1 cellular context compared by ENCODE assay signal in genomic region chr1:36187800-36188593, GRCh38.
TF ChIP-seq lines count a peak whose summit lies in the region.

No MANE protein-coding gene starts in this region.

TF ChIP-seq in GM12878, 131 proteins besides CTCF, POLR2A, EP300 and RAD21:
- TF ChIP-seq RUNX3 (IDR thresholded peaks at IDR 0.05; ENCODE audit: low read length) = peak; percentile 62
- peak; percentile 9; the same call in 1 of the 2 replicates for TF ChIP-seq MTA2 (IDR thresholded peaks at IDR 0.05; ENCODE audit: low read depth)
- no peak for TF ChIP-seq ATF3 (IDR thresholded peaks at IDR 0.05; ENCODE audit: borderline replicate concordance, extremely low read depth, low read depth, low read length)
- peak; percentile 40 to 47; a peak in 2 of 4 replicates for TF ChIP-seq IKZF2 (IDR thresholded peaks at IDR 0.05)
- TF ChIP-seq STAT1 (conservative IDR thresholded peaks at IDR 0.05) = 0 out of 2 replicates have a peak, but pooled peaks have one; percentile 50
- TF ChIP-seq MLLT1 (IDR thresholded peaks at IDR 0.05) = peak; percentile 29; the same call in 1 of the 2 replicates
- peak; percentile 41; the same call in 1 of the 3 replicates for TF ChIP-seq POU2F2 (IDR thresholded peaks at IDR 0.05; ENCODE audit: borderline replicate concordance, low read depth, low read length)
- no peak for TF ChIP-seq TCF7 (IDR thresholded peaks at IDR 0.05; ENCODE audit: borderline replicate concordance)
- no peak for TF ChIP-seq CREM (IDR thresholded peaks at IDR 0.05; ENCODE audit: low read depth)
- 0 out of 2 replicates have a peak, but pooled peaks have one; percentile 48 for TF ChIP-seq RB1 (IDR thresholded peaks at IDR 0.05; ENCODE audit: borderline replicate concordance)
- peak; percentile 53; the same call in 1 of the 2 replicates for TF ChIP-seq RELB (IDR thresholded peaks at IDR 0.05; ENCODE audit: low read depth)
- peak; percentile 97 for TF ChIP-seq HDGF (IDR thresholded peaks at IDR 0.05)
- 0 out of 2 replicates have a peak, but pooled peaks have one; percentile 54 for TF ChIP-seq SMARCA5 (IDR thresholded peaks at IDR 0.05)
- peak; percentile 100 for TF ChIP-seq SMC3 (IDR thresholded peaks at IDR 0.05; ENCODE audit: borderline replicate concordance, low read length)
- TF ChIP-seq PML (IDR thresholded peaks at IDR 0.05; ENCODE audit: low read length) = no peak
- peak; percentile 79 for TF ChIP-seq YY1 (IDR thresholded peaks at IDR 0.05; ENCODE audit: low read depth, low read length)
- TF ChIP-seq RELA (IDR thresholded peaks at IDR 0.05; ENCODE audit: borderline replicate concordance, partially characterized antibody) = peak; percentile 32
- peak; percentile 74 for TF ChIP-seq NBN (IDR thresholded peaks at IDR 0.05)
